Comparison of ENCODE assay signal across 32 cellular contexts in genomic region chr16:86739808-86740207, GRCh38.
A peak's percentile ranks its signal among the peaks of the same experiment; 100 is the strongest.
DNase-seq lines count a peak whose midpoint lies in the region; FAIRE-seq and TF ChIP-seq lines count a peak whose summit lies in the region.
"Had no signal": no experiment of that assay in that cellular context is flagged by ENCODE, and none has a peak within 500 bp of the region (broad histone marks: within the 10 kb centered on the region; RNA-seq: fewer than 3 reads in every experiment).

No MANE protein-coding gene starts in this region.

- H2BK120ac ChIP-seq in H9 (ENCODE audit: low read depth, low read length, poor library complexity, severe bottlenecking) = no peak overlapping the region

- H3T11ph ChIP-seq in H9 (ENCODE audit: low read length) = no peak overlapping the region

- no peak overlapping the region for H2BK15ac ChIP-seq in H9 (ENCODE audit: low read depth, low read length)

- H3K27ac ChIP-seq in H9 (ENCODE audit: insufficient read length, low read depth, low read length) (no peak overlapping the region), astrocyte (ENCODE audit: low read depth, low read length) (no peak overlapping the region), mesodermal cell (ENCODE audit: low read depth, low read length, severe bottlenecking) (peak overlapping the region; percentile 98), smooth muscle cell (ENCODE audit: low read depth) (peak overlapping the region; percentile 94), transverse colon (no peak overlapping the region)
- H3K27ac ChIP-seq: KMS-11 had no signal

- H3K23me2 ChIP-seq in H9 (ENCODE audit: insufficient read length, low read depth, low read length, poor library complexity, severe bottlenecking) = no peaks in the 10 kb centered on the region

- H3K27ac Mint-ChIP-seq in H9 (peak overlapping the region in 2 of 3 experiments; percentile 13 to 22; a peak in 3 of 7 replicates), astrocyte (ENCODE audit: unreplicated experiment) (peak overlapping the region; percentile 98)
- H3K27ac Mint-ChIP-seq: activated CD8-positive, alpha-beta T cell treated with anti-CD3 and anti-CD28 coated beads, Interleukin-2, amount 10 ng/mL, durations not matched to agents 7 days and 5 days; activated naive CD8-positive, alpha-beta T cell treated with anti-CD3 and anti-CD28 coated beads for 36 hours; stimulated activated naive CD8-positive, alpha-beta T cell treated with anti-CD3 and anti-CD28 coated beads, Interleukin-15, Interleukin-2, amounts not matched to agents 100 ng/mL and 50 ng/mL, for 24 hours had no signal

- no peak overlapping the region for H3K4me2 ChIP-seq in H9 (ENCODE audit: insufficient read depth, insufficient read length, low read length)
- H3K4me2 ChIP-seq in astrocyte (ENCODE audit: low read length) = no peak overlapping the region
- H3K4me2 ChIP-seq in smooth muscle cell = peak overlapping the region; percentile 80
- H3K4me2 ChIP-seq: KMS-11 had no signal

- no peak overlapping the region for H3K56ac ChIP-seq in H9 (ENCODE audit: insufficient read length, low read depth, low read length)

- H3K23ac ChIP-seq in H9 (ENCODE audit: insufficient read length, low read depth, low read length) = no peak overlapping the region

- peaks cover 21% of the 10 kb centered on the region for H3K27me3 Mint-ChIP-seq in H9 (ENCODE audit: low read depth)
- no peaks in the 10 kb centered on the region for H3K27me3 Mint-ChIP-seq in astrocyte (ENCODE audit: low read depth, unreplicated experiment)

- H2AFZ ChIP-seq in H9 (ENCODE audit: low read length) (no peak overlapping the region), astrocyte (ENCODE audit: low read depth, low read length) (no peak overlapping the region), smooth muscle cell (ENCODE audit: low read depth) (no peak overlapping the region)

- no peak overlapping the region for H4K8ac ChIP-seq in H9 (replicated peaks; ENCODE audit: insufficient read length, low read depth, low read length)

- no CpG with 5 or more reads among the region's 11 CpGs for WGBS in H9 (ENCODE audit: extremely low coverage, insufficient read length, low lambda C conversion rate)
- WGBS in mesodermal cell (ENCODE audit: insufficient coverage in 2 of 2), 2 experiments = 91 to 92% methylated on average over 9 to 11 of the region's 11 CpGs
- WGBS in smooth muscle cell (ENCODE audit: low lambda C conversion rate) = 53% methylated on average over 11 of the region's 11 CpGs
- WGBS in transverse colon (ENCODE audit: low coverage in 1 of 2), 2 donors = 27 to 43% methylated on average over 3 to 11 of the region's 11 CpGs

- H3K9ac ChIP-seq in H9 (ENCODE audit: extremely low read depth, insufficient read length, low read length) (no peak overlapping the region), astrocyte (ENCODE audit: low read length) (no peak overlapping the region), smooth muscle cell (ENCODE audit: low read depth) (no peak overlapping the region)
- H3K9ac ChIP-seq: KMS-11 had no signal

- TF ChIP-seq POLR2A in transverse colon (IDR thresholded peaks at IDR 0.05) = no peak

- no peak for TF ChIP-seq EP300 in transverse colon (IDR thresholded peaks at IDR 0.05; ENCODE audit: low read depth)

- H3K79me1 ChIP-seq in H9 (ENCODE audit: insufficient read depth, low read depth, low read length, poor library complexity, severe bottlenecking) = no peaks in the 10 kb centered on the region

- in situ Hi-C loops in transverse colon (cut with MboI; ENCODE audit: low pct_ligation_motif_present in 1 of 4, low pct_unique_long_range_greater_than_20kb in 1 of 4, low sequenced_read_pairs in 3 of 4) = no loop called here

- peak overlapping the region; percentile 41 for H2BK12ac ChIP-seq in H9 (ENCODE audit: insufficient read length, low read depth, low read length)

- no peaks in the 10 kb centered on the region for H3K79me2 ChIP-seq in H9 (ENCODE audit: insufficient read depth, low read length)
- H3K79me2 ChIP-seq in astrocyte (ENCODE audit: insufficient read depth, low read length) = no peaks in the 10 kb centered on the region
- no peaks in the 10 kb centered on the region for H3K79me2 ChIP-seq in smooth muscle cell (ENCODE audit: low read depth)

- peaks cover 5% of the 10 kb centered on the region; the same call in 1 of the 2 replicates for H3K4me1 ChIP-seq in H9 (ENCODE audit: insufficient read depth, low read length)
- H3K4me1 ChIP-seq in astrocyte (ENCODE audit: insufficient read depth, low read length) = peaks cover 18% of the 10 kb centered on the region
- H3K4me1 ChIP-seq in mesodermal cell (ENCODE audit: control insufficient read depth, insufficient read depth, low read length, poor library complexity, severe bottlenecking) = peaks cover 51% of the 10 kb centered on the region
- peaks cover 11% of the 10 kb centered on the region for H3K4me1 ChIP-seq in smooth muscle cell (ENCODE audit: low read depth)
- H3K4me1 ChIP-seq in transverse colon = peaks cover 0 to 10% (median 0%) of the 10 kb centered on the region in 4 donors

- no peaks in the 10 kb centered on the region for H4K20me1 ChIP-seq in H9 (ENCODE audit: control insufficient read depth, insufficient read depth, insufficient read length)
- no peaks in the 10 kb centered on the region for H4K20me1 ChIP-seq in astrocyte (ENCODE audit: insufficient read depth, low read length)
- no peaks in the 10 kb centered on the region for H4K20me1 ChIP-seq in smooth muscle cell (ENCODE audit: low read depth)

- H2BK20ac ChIP-seq in H9 (ENCODE audit: low read depth, low read length, poor library complexity, severe bottlenecking) = no peak overlapping the region

- no peak overlapping the region for H4K5ac ChIP-seq in H9 (ENCODE audit: insufficient read length, low read depth, low read length)

- H4K91ac ChIP-seq in H9 (ENCODE audit: insufficient read length, low read depth, low read length) = no peak overlapping the region

- H3K4me3 ChIP-seq in astrocyte (ENCODE audit: insufficient read depth, low read depth, low read length) = no peak overlapping the region
- no peak overlapping the region for H3K4me3 ChIP-seq in mesodermal cell (ENCODE audit: extremely low read depth, insufficient read depth, low read length, poor library complexity, severe bottlenecking)
- no peak overlapping the region for H3K4me3 ChIP-seq in smooth muscle cell
- no peak overlapping the region for H3K4me3 ChIP-seq in transverse colon
- H3K4me3 ChIP-seq: left ventricle myocardium inferior had no signal

- H3F3A ChIP-seq in smooth muscle cell (ENCODE audit: low read depth) = peaks cover 10% of the 10 kb centered on the region

- H2BK5ac ChIP-seq in H9 (ENCODE audit: insufficient read length, low read length) = no peak overlapping the region

- intact Hi-C loops in transverse colon (cut with DNase I; ENCODE audit: low total_unique reads) = no loop called here

- peak overlapping the region; percentile 28 for H2AK5ac ChIP-seq in H9 (ENCODE audit: insufficient read length, low read length)

- peaks cover 11 to 17% of the 10 kb centered on the region in 2 experiments for H3K9me3 Mint-ChIP-seq in H9
- peaks cover 7% of the 10 kb centered on the region for H3K9me3 Mint-ChIP-seq in astrocyte (ENCODE audit: unreplicated experiment)
- H3K9me3 Mint-ChIP-seq: activated naive CD8-positive, alpha-beta T cell treated with anti-CD3 and anti-CD28 coated beads for 36 hours; naive thymus-derived CD8-positive, alpha-beta T cell; stimulated activated naive CD8-positive, alpha-beta T cell treated with anti-CD3 and anti-CD28 coated beads, Interleukin-15, Interleukin-2, amounts not matched to agents 100 ng/mL and 50 ng/mL, for 24 hours had no signal

- H3K4ac ChIP-seq in H9 (ENCODE audit: low read depth, low read length) = no peak overlapping the region

- peaks cover 9 to 20% (median 13%) of the 10 kb centered on the region in 3 experiments for H3K36me3 Mint-ChIP-seq in H9 (ENCODE audit: insufficient read depth in 1 of 3, low read depth in 3 of 3)
- peaks cover 16% of the 10 kb centered on the region for H3K36me3 Mint-ChIP-seq in astrocyte (ENCODE audit: low read depth, unreplicated experiment)
- H3K36me3 Mint-ChIP-seq: activated naive CD8-positive, alpha-beta T cell treated with anti-CD3 and anti-CD28 coated beads for 36 hours; naive thymus-derived CD8-positive, alpha-beta T cell had no signal

- TF ChIP-seq CTCF in H9 (conservative IDR thresholded peaks at IDR 0.05) (no peak), astrocyte (IDR thresholded peaks at IDR 0.05; ENCODE audit: insufficient read depth, low read depth, low read length) (no peak), smooth muscle cell (IDR thresholded peaks at IDR 0.05; ENCODE audit: borderline replicate concordance, insufficient read depth, poor library complexity, severe bottlenecking) (no peak), transverse colon (IDR thresholded peaks at IDR 0.05) (no peak)

- no peak for FAIRE-seq in astrocyte (lab: Jason Lieb, UNC)
- FAIRE-seq: GM18507, HTR-8/SVneo had no signal

- DNase-seq in H9 (no peak), astrocyte (ENCODE audit: low read depth) (no peak), smooth muscle cell (lab: John Stamatoyannopoulos, UW; ENCODE audit: unreplicated experiment) (no peak), NCI-H1930 (lab: John Stamatoyannopoulos, UW) (no peak), transverse colon (no peak), ecto neural progenitor cell (ENCODE audit: low spot score) (no peak)
- DNase-seq: activated CD4-positive, CD25-positive, alpha-beta regulatory T cell treated with anti-CD3 and anti-CD28 coated beads, Interleukin-2, amount 50 U/mL, for 72 hours; activated CD8-positive, alpha-beta T cell treated with anti-CD3 and anti-CD28 coated beads, Interleukin-2, amount 10 ng/mL, durations not matched to agents 7 days and 5 days; activated effector memory CD4-positive, alpha-beta T cell treated with anti-CD3 and anti-CD28 coated beads, Interleukin-2, amount 50 U/mL, for 16 hours; activated naive CD8-positive, alpha-beta T cell treated with anti-CD3 and anti-CD28 coated beads for 36 hours; caudate nucleus; COR-L47; dermis blood vessel endothelial cell; DMS79; GF-D8; HCEC 1CT; islet precursor cell; left ventricle myocardium inferior; midbrain; MM.1S; naive thymus-derived CD8-positive, alpha-beta T cell; NCI-H1417; NCI-H2081 treated with DMSO at 0.1 percent for 48 hours; NCI-H345; NCI-H748 treated with DMSO at 0.1 percent for 48 hours; posterior cingulate gyrus; SW 1271 had no signal

- H3K36me3 ChIP-seq in astrocyte (ENCODE audit: insufficient read depth, low read length) (no peaks in the 10 kb centered on the region), mesodermal cell (ENCODE audit: control insufficient read depth, insufficient read depth, low read length) (peaks cover 3% of the 10 kb centered on the region), smooth muscle cell (ENCODE audit: low read depth) (no peaks in the 10 kb centered on the region), transverse colon (no peaks in the 10 kb centered on the region)
- H3K36me3 ChIP-seq: left ventricle myocardium inferior had no signal

- no peak overlapping the region for H3K14ac ChIP-seq in H9 (ENCODE audit: insufficient read depth, low read length)

- H3K4me3 Mint-ChIP-seq in H9 (no peak overlapping the region), astrocyte (ENCODE audit: unreplicated experiment) (no peak overlapping the region)
- H3K4me3 Mint-ChIP-seq: activated CD8-positive, alpha-beta T cell treated with anti-CD3 and anti-CD28 coated beads, Interleukin-2, amount 10 ng/mL, durations not matched to agents 7 days and 5 days; activated naive CD8-positive, alpha-beta T cell treated with anti-CD3 and anti-CD28 coated beads for 36 hours; stimulated activated naive CD8-positive, alpha-beta T cell treated with anti-CD3 and anti-CD28 coated beads, Interleukin-15, Interleukin-2, amounts not matched to agents 100 ng/mL and 50 ng/mL, for 24 hours had no signal

- H3K9me3 ChIP-seq in H9 (ENCODE audit: control insufficient read depth, low read depth, low read length) = no peaks in the 10 kb centered on the region
- no peaks in the 10 kb centered on the region for H3K9me3 ChIP-seq in astrocyte (ENCODE audit: insufficient read depth, low read depth, low read length)
- peaks cover 10% of the 10 kb centered on the region for H3K9me3 ChIP-seq in mesodermal cell (ENCODE audit: control insufficient read depth, low read length)
- no peaks in the 10 kb centered on the region for H3K9me3 ChIP-seq in smooth muscle cell (replicated peaks; ENCODE audit: low read depth)
- H3K9me3 ChIP-seq in transverse colon = no peaks in the 10 kb centered on the region
- H3K9me3 ChIP-seq: left ventricle myocardium inferior had no signal

- H3K27me3 ChIP-seq in H9 (ENCODE audit: insufficient read depth, low read length) (no peaks in the 10 kb centered on the region), astrocyte (ENCODE audit: insufficient read depth, low read length) (no peaks in the 10 kb centered on the region), smooth muscle cell (ENCODE audit: low read depth) (no peaks in the 10 kb centered on the region), transverse colon (peaks cover 37% of the 10 kb centered on the region)

- peaks cover 40 to 43% of the 10 kb centered on the region in 2 experiments for H3K4me1 Mint-ChIP-seq in H9
- peaks cover 50% of the 10 kb centered on the region for H3K4me1 Mint-ChIP-seq in astrocyte (ENCODE audit: low read depth, unreplicated experiment)

- no peak overlapping the region for H3K18ac ChIP-seq in H9 (ENCODE audit: insufficient read length, low read depth, low read length)

Comparison
In these comparisons a context has a peak if more than half of its experiments do, and no peak if none do; other contexts are left out.
1. H3K27ac ChIP-seq: peak in mesodermal cell (single experiment) and smooth muscle cell (single experiment); none in H9 (single experiment), astrocyte (single experiment) and transverse colon (0 of 4).